Comparison of ENCODE assay signal across 15 cellular contexts in genomic region chr1:40045182-40045581, GRCh38. TPM values are rescaled to one million over a fixed set of nuclear protein-coding genes. Genes with fewer than 3 reads are reported as not detected.
DNase-seq lines count a peak whose midpoint lies in the region; ATAC-seq and TF ChIP-seq lines count a peak whose summit lies in the region.
"Had no signal": no experiment of that assay in that cellular context is flagged by ENCODE, and none has a peak within 500 bp of the region (broad histone marks: within the 10 kb centered on the region; RNA-seq: fewer than 3 reads in every experiment).

No MANE protein-coding gene starts in this region.

- H3K36me3 Mint-ChIP-seq in activated T-helper 17 cell treated with anti-CD3 and anti-CD28 coated beads, Interleukin-2, amount 50 U/mL, for 72 hours (ENCODE audit: low read depth), result peaks cover 99% of the 10 kb centered on the region

- peak in 1 of 2 donors; percentile 45 for TF ChIP-seq EP300 in tibial nerve (IDR thresholded peaks at IDR 0.05)

- peaks cover 3% of the 10 kb centered on the region for H4K20me1 ChIP-seq in mammary epithelial cell (ENCODE audit: insufficient read depth, low read length)

- in situ Hi-C loops in mammary epithelial cell (cut with MboI; ENCODE audit: low sequenced_read_pairs in 2 of 2), result no loop called here

- dilution Hi-C loops in mammary epithelial cell (cut with HindIII; ENCODE audit: low sequenced_read_pairs), result loop anchor here (5.0 to 10.0 kb wide), 2 partner anchors 78 to 240 kb away; no protein-coding TSS in a partner anchor

- H2AFZ ChIP-seq in mammary epithelial cell (ENCODE audit: low read depth, low read length), result no peak overlapping the region

- TF ChIP-seq POLR2A in breast epithelium (IDR thresholded peaks at IDR 0.05) (no peak), tibial nerve (IDR thresholded peaks at IDR 0.05) (no peak)

- peak overlapping the region; percentile 26 for H3K27ac ChIP-seq in mammary epithelial cell (ENCODE audit: insufficient read depth, low read depth, low read length)
- no peak overlapping the region for H3K27ac ChIP-seq in breast epithelium
- peak overlapping the region in 3 of 4 donors; percentile 31 to 97 (median 96) for H3K27ac ChIP-seq in tibial nerve
- H3K27ac ChIP-seq: Peyer's patch, psoas muscle had no signal

- peak overlapping the region; percentile 40 for H3K4me2 ChIP-seq in mammary epithelial cell (ENCODE audit: insufficient read depth, low read depth, low read length)

- H3K27me3 ChIP-seq in mammary epithelial cell (ENCODE audit: insufficient read depth, low read length) (no peaks in the 10 kb centered on the region), breast epithelium (no peaks in the 10 kb centered on the region), tibial nerve (no peaks in the 10 kb centered on the region)
- H3K27me3 ChIP-seq: Peyer's patch had no signal

- H3K36me3 ChIP-seq in mammary epithelial cell (ENCODE audit: insufficient read depth, low read length), result peaks cover 12% of the 10 kb centered on the region
- H3K36me3 ChIP-seq in breast epithelium, result no peaks in the 10 kb centered on the region
- H3K36me3 ChIP-seq in tibial nerve, result peaks cover 0 to 7% (median 0%) of the 10 kb centered on the region in 3 donors

- DNase-seq in mammary epithelial cell (peak; percentile 50), breast epithelium (ENCODE audit: low spot score in 2 of 2) (no peak), fibroblast of pulmonary artery (ENCODE audit: low read depth) (peak; percentile 46), tibial nerve (ENCODE audit: low spot score in 2 of 2) (no peak), NK-92 (lab: John Stamatoyannopoulos, UW; ENCODE audit: unreplicated experiment) (no peak), anterior cingulate cortex (lab: John Stamatoyannopoulos, UW) (no peak), superior temporal gyrus (ENCODE audit: extremely low spot score) (no peak)
- DNase-seq: mucosa of descending colon; NCI-H1417; NCI-H446 treated with DMSO at 0.1 percent for 48 hours; Peyer's patch; psoas muscle; stimulated activated CD4-positive, alpha-beta T cell treated with anti-CD3 and anti-CD28 coated beads, Interleukin-2, amount 100 ng/mL, for 24 hours had no signal

- TF ChIP-seq CTCF in mammary epithelial cell (conservative IDR thresholded peaks at IDR 0.05 in 1 of 2, IDR thresholded peaks at IDR 0.05 in 1 of 2; ENCODE audit: extremely low read depth in 1 of 2, insufficient read depth in 1 of 2, low read depth in 1 of 2, low read length in 2 of 2) (no peak), breast epithelium (IDR thresholded peaks at IDR 0.05) (no peak), fibroblast of pulmonary artery (IDR thresholded peaks at IDR 0.05; ENCODE audit: low read length, missing control alignments) (no peak), tibial nerve (IDR thresholded peaks at IDR 0.05) (no peak)

- 8% methylated on average over 4 of the region's 4 CpGs for WGBS in mammary epithelial cell (ENCODE audit: low coverage, missing lambda C conversion rate)
- 76 to 79% methylated on average over 4 of the region's 4 CpGs for WGBS in tibial nerve, 2 donors

- no peak for ATAC-seq in activated T-helper 17 cell treated with anti-CD3 and anti-CD28 coated beads, Interleukin-2, amount 50 U/mL, for 72 hours (replicated peaks)
- ATAC-seq: mucosa of descending colon, psoas muscle had no signal

- H3K9me3 Mint-ChIP-seq in activated T-helper 17 cell treated with anti-CD3 and anti-CD28 coated beads, Interleukin-2, amount 50 U/mL, for 72 hours, result no peaks in the 10 kb centered on the region
- H3K9me3 Mint-ChIP-seq: brain had no signal

- H3K4me3 Mint-ChIP-seq in activated T-helper 17 cell treated with anti-CD3 and anti-CD28 coated beads, Interleukin-2, amount 50 U/mL, for 72 hours, result peak overlapping the region; percentile 87

- H3K4me1 ChIP-seq in mammary epithelial cell (ENCODE audit: insufficient read depth, low read length) (peaks cover 47% of the 10 kb centered on the region), breast epithelium (peaks cover 0 to 15% of the 10 kb centered on the region in 2 donors), tibial nerve (peaks cover 0 to 90% (median 62%) of the 10 kb centered on the region in 4 donors)

- peaks cover 47% of the 10 kb centered on the region for H3K4me1 Mint-ChIP-seq in activated T-helper 17 cell treated with anti-CD3 and anti-CD28 coated beads, Interleukin-2, amount 50 U/mL, for 72 hours

- H3K27ac Mint-ChIP-seq in activated T-helper 17 cell treated with anti-CD3 and anti-CD28 coated beads, Interleukin-2, amount 50 U/mL, for 72 hours, result peak overlapping the region; percentile 82
- H3K27ac Mint-ChIP-seq: brain had no signal

- intact Hi-C loops in mammary epithelial cell (cut with micrococcal nuclease) (no loop called here), breast epithelium (cut with DNase I; ENCODE audit: low total_unique reads) (no loop called here)

- BruUV-seq in mammary epithelial cell (replicated peaks; lab: Mats Ljungman, UMichigan), result no TSS peak

- no peaks in the 10 kb centered on the region for H3K27me3 Mint-ChIP-seq in activated T-helper 17 cell treated with anti-CD3 and anti-CD28 coated beads, Interleukin-2, amount 50 U/mL, for 72 hours

- H3K9me3 ChIP-seq in mammary epithelial cell (replicated peaks; ENCODE audit: insufficient read depth, low read length) (no peaks in the 10 kb centered on the region), breast epithelium (no peaks in the 10 kb centered on the region), tibial nerve (no peaks in the 10 kb centered on the region)
- H3K9me3 ChIP-seq: mucosa of descending colon, Peyer's patch, psoas muscle had no signal

- CTCF ChIA-PET in mammary epithelial cell (lab: Charles Lee; ENCODE audit: low non-redundant PET), result no interaction called here

- no peak overlapping the region for H3K4me3 ChIP-seq in mammary epithelial cell (replicated peaks in 1 of 3; ENCODE audit: insufficient read depth in 1 of 3, low read depth in 2 of 3, low read length in 3 of 3)
- no peak overlapping the region for H3K4me3 ChIP-seq in breast epithelium
- no peak overlapping the region for H3K4me3 ChIP-seq in fibroblast of pulmonary artery (replicated peaks; ENCODE audit: low read depth, low read length)
- no peak overlapping the region for H3K4me3 ChIP-seq in tibial nerve
- H3K4me3 ChIP-seq: mucosa of descending colon, Peyer's patch, psoas muscle had no signal

- H3K79me2 ChIP-seq in mammary epithelial cell (ENCODE audit: insufficient read depth, low read length), result peaks cover 96% of the 10 kb centered on the region

- no peak overlapping the region for H3K9ac ChIP-seq in mammary epithelial cell (ENCODE audit: insufficient read depth, low read length)

RNA-seq across cellular contexts. Expression of gene CAP1, which starts 4.7 kb away (rescaled TPM):
- 100 to 1,000 TPM; 715 to 877 TPM for total RNA-seq in mammary epithelial cell
- 788 TPM for polyA plus RNA-seq in mammary epithelial cell
- 546 TPM for polyA minus RNA-seq in mammary epithelial cell
- 100 to 1,000 TPM; 244 to 285 (median 244) TPM for total RNA-seq in breast epithelium
- total RNA-seq in activated T-helper 17 cell treated with anti-CD3 and anti-CD28 coated beads, Interleukin-2, amount 50 U/mL, for 72 hours, result 100 to 1,000 TPM; 405 to 687 TPM
- total RNA-seq in tibial nerve, result 100 to 1,000 TPM; 210 to 281 (median 227) TPM

RNA-seq across cellular contexts. Expression of gene PPT1, which starts 51.9 kb away (rescaled TPM):
- 10 to 100 TPM; 22.5 to 36.9 TPM for total RNA-seq in mammary epithelial cell
- 42.8 TPM for polyA plus RNA-seq in mammary epithelial cell
- polyA minus RNA-seq in mammary epithelial cell, result 108 TPM
- total RNA-seq in breast epithelium, result 100 to 1,000 TPM in 2 of 3 donors, 10 to 100 TPM in 1; 84.0 to 126 (median 108) TPM
- 100 to 1,000 TPM in 1 of 2 donors, 10 to 100 TPM in 1; 56.1 to 107 TPM for total RNA-seq in activated T-helper 17 cell treated with anti-CD3 and anti-CD28 coated beads, Interleukin-2, amount 50 U/mL, for 72 hours
- total RNA-seq in tibial nerve, result 10 to 100 TPM; 52.8 to 88.5 (median 58.7) TPM

Comparison
In these comparisons a context has a peak if more than half of its experiments do, and no peak if none do; other contexts are left out.
1. DNase-seq: peak in mammary epithelial cell (single experiment) and fibroblast of pulmonary artery (single experiment); none in breast epithelium (0 of 2), tibial nerve (0 of 2), NK-92 (single experiment), anterior cingulate cortex (0 of 58) and superior temporal gyrus (single experiment).
2. H3K27ac ChIP-seq: peak in mammary epithelial cell (single experiment) and tibial nerve (3 of 4); none in breast epithelium (0 of 2).